In genomic region chr20:42204261-42204660, GRCh38 we compare ENCODE assay signal across 12 cellular contexts.
DNase-seq lines count a peak whose midpoint lies in the region; ATAC-seq and TF ChIP-seq lines count a peak whose summit lies in the region.
"Had no signal": no experiment of that assay in that cellular context is flagged by ENCODE, and none has a peak within 500 bp of the region (broad histone marks: within the 10 kb centered on the region; RNA-seq: fewer than 3 reads in every experiment).

No MANE protein-coding gene starts in this region.

- no peaks in the 10 kb centered on the region for H4K20me1 ChIP-seq in DND-41 (ENCODE audit: insufficient read depth, low read length)

- no peak overlapping the region for H3K27ac ChIP-seq in DND-41 (ENCODE audit: low read length)
- H3K27ac ChIP-seq in WERI-Rb-1, result no peak overlapping the region
- H3K27ac ChIP-seq: esophagus squamous epithelium, thyroid gland had no signal

- no peaks in the 10 kb centered on the region for H3K36me3 Mint-ChIP-seq in nephron (ENCODE audit: low read depth)

- H3K9me3 ChIP-seq in DND-41 (ENCODE audit: insufficient read depth, low read length, severe bottlenecking) (no peaks in the 10 kb centered on the region), WERI-Rb-1 (ENCODE audit: severe bottlenecking) (no peaks in the 10 kb centered on the region), MG63 (no peaks in the 10 kb centered on the region)
- H3K9me3 ChIP-seq: esophagus squamous epithelium, thyroid gland had no signal

- no peak for DNase-seq in DND-41
- DNase-seq in Jurkat, Clone E6-1 (ENCODE audit: low read depth, low spot score), result peak; percentile 18
- peak; percentile 52 for DNase-seq in WERI-Rb-1
- DNase-seq in glomerular visceral epithelial cell (ENCODE audit: extremely low spot score), result no peak
- DNase-seq in iPS-NIHi11 (ENCODE audit: low spot score), result no peak
- no peak for DNase-seq in kidney tubule cell (ENCODE audit: low spot score)
- no peak for DNase-seq in MG63
- DNase-seq: activated T-cell treated with anti-CD3 and anti-CD28 coated beads, Interleukin-2, amount 50 U/mL, for 4 hours; esophagus squamous epithelium had no signal

- no peak overlapping the region for H3K4me2 ChIP-seq in DND-41 (ENCODE audit: insufficient read depth, low read length)

- H3K27me3 Mint-ChIP-seq in nephron (ENCODE audit: low read depth), result peaks cover 29% of the 10 kb centered on the region
- H3K27me3 Mint-ChIP-seq: IgD-negative memory B cell had no signal

- no peak overlapping the region for H3K4me3 ChIP-seq in DND-41 (ENCODE audit: low read depth in 1 of 2, low read length in 2 of 2)
- H3K4me3 ChIP-seq in Jurkat, Clone E6-1 (ENCODE audit: low read length), result no peak overlapping the region
- H3K4me3 ChIP-seq in WERI-Rb-1 (ENCODE audit: low read depth, low read length), result no peak overlapping the region
- H3K4me3 ChIP-seq in MG63, result no peak overlapping the region
- H3K4me3 ChIP-seq: esophagus squamous epithelium, thyroid gland had no signal

- H3K27me3 ChIP-seq in DND-41 (ENCODE audit: insufficient read depth, low read length, poor library complexity) (no peaks in the 10 kb centered on the region), WERI-Rb-1 (ENCODE audit: insufficient read depth, low read depth, severe bottlenecking) (no peaks in the 10 kb centered on the region), MG63 (no peaks in the 10 kb centered on the region)
- H3K27me3 ChIP-seq: esophagus squamous epithelium, thyroid gland had no signal

- H3K4me1 ChIP-seq in DND-41 (ENCODE audit: insufficient read depth, low read length), result no peaks in the 10 kb centered on the region
- H3K4me1 ChIP-seq: esophagus squamous epithelium, thyroid gland had no signal

- TF ChIP-seq CTCF in DND-41 (IDR thresholded peaks at IDR 0.05; ENCODE audit: borderline replicate concordance, extremely low read depth, low read length, poor library complexity, severe bottlenecking) (peak; percentile 44), WERI-Rb-1 (IDR thresholded peaks at IDR 0.05; ENCODE audit: low read depth, low read length) (peak; percentile 39; the same call in 1 of the 2 replicates), nephron (IDR thresholded peaks at IDR 0.05; ENCODE audit: unreplicated experiment in 3 of 3) (peak; percentile 32 to 53 (median 45))

- peaks cover 3% of the 10 kb centered on the region for H3K9me3 Mint-ChIP-seq in nephron

- H2AFZ ChIP-seq in DND-41 (ENCODE audit: low read depth, low read length), result no peak overlapping the region

- no peak overlapping the region for H3K9ac ChIP-seq in DND-41 (ENCODE audit: low read depth, low read length)

- no peak overlapping the region for H3K4me3 Mint-ChIP-seq in nephron
- H3K4me3 Mint-ChIP-seq: activated T-cell treated with anti-CD3 and anti-CD28 coated beads, Interleukin-2, amount 50 U/mL, for 4 hours; IgD-negative memory B cell had no signal

- no peaks in the 10 kb centered on the region for H3K79me2 ChIP-seq in DND-41 (ENCODE audit: insufficient read depth, low read length)

- H3K36me3 ChIP-seq in DND-41 (ENCODE audit: insufficient read depth, low read length) (no peaks in the 10 kb centered on the region), WERI-Rb-1 (no peaks in the 10 kb centered on the region), MG63 (no peaks in the 10 kb centered on the region)
- H3K36me3 ChIP-seq: esophagus squamous epithelium, thyroid gland had no signal

- no peak overlapping the region for H3K27ac Mint-ChIP-seq in nephron
- H3K27ac Mint-ChIP-seq: IgD-negative memory B cell had no signal

- ATAC-seq in DND-41 (ENCODE audit: insufficient read depth, low read depth), result no peak
- ATAC-seq: activated T-cell treated with anti-CD3 and anti-CD28 coated beads, Interleukin-2, amount 50 U/mL, for 4 hours had no signal

- no peaks in the 10 kb centered on the region for H3K4me1 Mint-ChIP-seq in nephron

Comparison
In these comparisons a context has a peak if more than half of its experiments do, and no peak if none do; other contexts are left out.
1. DNase-seq: peak in Jurkat, Clone E6-1 (single experiment) and WERI-Rb-1 (single experiment); none in DND-41 (single experiment), glomerular visceral epithelial cell (single experiment), iPS-NIHi11 (single experiment), kidney tubule cell (single experiment) and MG63 (single experiment).
2. Peak in every context shown above with its lines, with median percentiles within 50 percentile points of each other: CTCF ChIP-seq.